Comparison of ENCODE assay signal across 9 cellular contexts in the genomic region with DNA sequence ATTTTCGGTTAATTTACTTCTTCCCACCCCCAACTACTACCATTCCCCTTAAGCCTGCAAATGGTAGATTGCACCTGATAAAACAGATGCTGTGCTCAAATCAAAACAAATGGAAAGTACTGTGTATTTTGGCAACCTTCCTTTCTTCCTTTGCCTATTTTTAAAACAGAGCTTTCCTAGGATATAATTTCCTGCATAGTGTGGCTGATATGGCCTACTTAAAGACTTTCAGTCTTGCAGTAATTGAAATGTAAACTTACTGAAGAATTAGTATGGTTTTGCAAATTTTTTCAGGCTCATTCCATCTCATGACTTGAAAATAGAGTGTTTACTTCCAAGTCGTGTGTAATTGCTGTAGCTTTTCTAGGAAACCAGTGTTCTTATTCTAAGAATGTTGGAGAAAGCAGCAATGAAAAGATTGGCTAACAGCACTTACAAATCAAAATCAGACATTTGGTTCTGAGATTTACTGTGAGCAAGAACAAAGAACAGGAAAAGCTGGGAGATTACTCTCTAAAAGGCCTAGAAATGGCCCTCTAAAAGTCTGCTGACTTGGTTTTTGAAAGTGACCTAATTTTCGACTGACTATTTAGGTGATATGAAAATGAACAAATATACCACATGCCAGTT. TPM values are rescaled to one million over a fixed set of nuclear protein-coding genes. Genes with fewer than 3 reads are reported as not detected.
DNase-seq lines count a peak whose midpoint lies in the region; ATAC-seq and FAIRE-seq lines count a peak whose summit lies in the region.
"Had no signal": no experiment of that assay in that cellular context is flagged by ENCODE, and none has a peak within 500 bp of the region (broad histone marks: within the 10 kb centered on the region; RNA-seq: fewer than 3 reads in every experiment).

No MANE protein-coding gene starts in this region.

- FAIRE-seq in GM18507 (lab: Jason Lieb, UNC) = peak; percentile 31
- FAIRE-seq: keratinocyte had no signal

- no peak overlapping the region for H2BK12ac ChIP-seq in neuronal stem cell (ENCODE audit: low read length)

- peaks cover 1% of the 10 kb centered on the region for H3K79me1 ChIP-seq in neuronal stem cell (ENCODE audit: low read depth, low read length)

- H3K9me3 ChIP-seq in effector memory CD4-positive, alpha-beta T cell (ENCODE audit: control insufficient read depth, low read length) = no peaks in the 10 kb centered on the region
- peaks cover 0 to 8% of the 10 kb centered on the region in 2 donors for H3K9me3 ChIP-seq in neuronal stem cell (replicated peaks in 1 of 2; ENCODE audit: control insufficient read depth in 2 of 2, insufficient read depth in 1 of 2, low read depth in 1 of 2, low read length in 2 of 2)

- ATAC-seq in HG02678 (IDR thresholded peaks at IDR 0.05; ENCODE audit: unreplicated experiment) (no peak), GM18909 (IDR thresholded peaks at IDR 0.05; ENCODE audit: poor library complexity, unreplicated experiment) (no peak)

- no CpG with 5 or more reads among the region's 3 CpGs for WGBS in neuronal stem cell (ENCODE audit: extremely low coverage in 2 of 2, insufficient read length in 2 of 2, insufficient replicate concordance in 1 of 2), 2 donors

- no peak overlapping the region for H3K23ac ChIP-seq in neuronal stem cell (ENCODE audit: low read depth, low read length, poor library complexity)

- peaks cover 13% of the 10 kb centered on the region for H3K4me1 ChIP-seq in effector memory CD4-positive, alpha-beta T cell (ENCODE audit: control insufficient read depth, insufficient read depth, low read length, poor library complexity, severe bottlenecking)
- H3K4me1 ChIP-seq in neuronal stem cell (ENCODE audit: control insufficient read depth in 2 of 2, insufficient read depth in 1 of 2, low read depth in 1 of 2, low read length in 2 of 2) = peaks cover 0 to 10% of the 10 kb centered on the region in 2 donors

- H2AFZ ChIP-seq in neuronal stem cell (ENCODE audit: low read length) = peak overlapping the region; percentile 48

- no peak overlapping the region for H2BK120ac ChIP-seq in neuronal stem cell (ENCODE audit: low read depth, low read length)

- H3K4ac ChIP-seq in neuronal stem cell (ENCODE audit: low read length) = no peak overlapping the region

- H3K4me2 ChIP-seq in neuronal stem cell (ENCODE audit: insufficient read depth, low read length, poor library complexity, severe bottlenecking) = no peak overlapping the region

- no peaks in the 10 kb centered on the region for H3K27me3 ChIP-seq in effector memory CD4-positive, alpha-beta T cell (replicated peaks; ENCODE audit: control insufficient read depth, insufficient read depth, low read length, poor library complexity, severe bottlenecking)
- H3K27me3 ChIP-seq in neuronal stem cell (ENCODE audit: control insufficient read depth in 3 of 3, insufficient read depth in 3 of 3, low read depth in 1 of 3, low read length in 3 of 3) = no peaks in the 10 kb centered on the region

- H2AK5ac ChIP-seq in neuronal stem cell (ENCODE audit: low read depth, low read length) = no peak overlapping the region

- peak overlapping the region; percentile 11 for H3K27ac ChIP-seq in effector memory CD4-positive, alpha-beta T cell (ENCODE audit: insufficient read depth, low read length, poor library complexity, severe bottlenecking)
- H3K27ac ChIP-seq in neuronal stem cell (replicated peaks; ENCODE audit: low read length) = no peak overlapping the region

- no peak overlapping the region for H4K91ac ChIP-seq in neuronal stem cell (ENCODE audit: low read depth, low read length, poor library complexity)

- no peak overlapping the region for H3K14ac ChIP-seq in neuronal stem cell (ENCODE audit: low read length)

- no peak for DNase-seq in GM18507 (ENCODE audit: extremely low spot score, insufficient read length, low read depth)
- peak; percentile 82 for DNase-seq in NCI-H69 (lab: John Stamatoyannopoulos, UW)
- DNase-seq in effector memory CD4-positive, alpha-beta T cell = no peak
- no peak for DNase-seq in neuronal stem cell (ENCODE audit: low spot score)
- no peak for DNase-seq in CD1c-positive myeloid dendritic cell (ENCODE audit: extremely low spot score)
- DNase-seq in activated effector memory CD4-positive, alpha-beta T cell treated with anti-CD3 and anti-CD28 coated beads, Interleukin-2, amount 50 U/mL, for 16 hours = no peak

- H3K9ac ChIP-seq in neuronal stem cell (ENCODE audit: low read depth, low read length, poor library complexity) = no peak overlapping the region

- no peak overlapping the region for H4K8ac ChIP-seq in neuronal stem cell (ENCODE audit: low read depth, low read length)

- H2BK5ac ChIP-seq in neuronal stem cell (ENCODE audit: low read length) = no peak overlapping the region

- no peak overlapping the region for H3K18ac ChIP-seq in neuronal stem cell (ENCODE audit: low read length)

- no peak overlapping the region for H2BK15ac ChIP-seq in neuronal stem cell (ENCODE audit: low read length)

- H3K36me3 ChIP-seq in effector memory CD4-positive, alpha-beta T cell (ENCODE audit: control insufficient read depth, insufficient read depth, low read length) = no peaks in the 10 kb centered on the region
- peaks cover 7 to 47% of the 10 kb centered on the region in 2 donors for H3K36me3 ChIP-seq in neuronal stem cell (replicated peaks in 1 of 2; ENCODE audit: control insufficient read depth in 2 of 2, insufficient read depth in 2 of 2, low read length in 2 of 2)

- H3K4me3 ChIP-seq in effector memory CD4-positive, alpha-beta T cell (ENCODE audit: insufficient read depth, low read depth, low read length, poor library complexity, severe bottlenecking) = no peak overlapping the region
- no peak overlapping the region for H3K4me3 ChIP-seq in neuronal stem cell (ENCODE audit: low read length in 2 of 2)

RNA-seq across cellular contexts. Expression of a gene that starts 52.0 kb away (rescaled TPM):
- polyA plus RNA-seq in neuronal stem cell (2013, experiment 1 of 2) = 23.3 TPM
- 24.1 TPM for polyA plus RNA-seq in neuronal stem cell (2013, experiment 2 of 2)
